ENCODE assay signal across 15 cellular contexts in the genomic region with DNA sequence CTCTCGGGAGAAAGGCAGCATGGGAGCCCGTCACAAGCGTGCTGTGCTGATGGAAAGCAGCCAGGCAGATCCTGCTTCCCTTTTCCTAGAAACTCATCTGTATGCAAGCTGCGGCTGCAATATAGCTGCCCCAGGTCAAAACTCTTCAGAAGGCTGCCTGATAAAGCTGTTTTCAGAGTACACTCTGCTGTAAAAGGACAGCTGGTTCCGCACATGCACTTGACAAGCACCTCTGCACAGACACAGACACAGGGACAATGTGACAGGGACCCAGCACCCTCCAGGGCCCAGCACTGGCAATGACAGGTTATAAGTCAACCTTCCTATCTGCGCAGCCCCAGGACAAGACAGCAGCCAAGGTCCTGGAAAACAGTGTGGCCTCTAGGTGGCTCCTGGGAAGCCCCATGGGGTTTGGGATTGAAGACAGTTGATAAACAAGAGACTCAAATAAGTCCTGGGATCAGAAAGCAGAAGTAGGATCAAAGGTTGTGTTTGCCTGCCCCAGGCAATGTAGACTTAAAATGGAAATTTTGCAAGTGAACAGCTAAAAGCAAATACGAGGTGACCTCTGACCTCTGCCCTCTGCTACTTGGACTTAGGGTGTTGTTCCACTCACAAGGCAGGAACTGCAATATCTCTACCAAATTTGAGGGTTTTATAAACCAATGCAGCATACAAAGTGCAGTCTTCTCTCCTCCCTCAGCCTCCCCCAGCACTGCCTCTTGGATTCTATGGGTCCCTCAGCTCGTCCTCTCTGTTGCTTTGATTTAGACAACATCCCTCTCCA. TPM values are rescaled to one million over a fixed set of nuclear protein-coding genes. Genes with fewer than 3 reads are reported as not detected.
A peak's percentile ranks its signal among the peaks of the same experiment; 100 is the strongest.
DNase-seq lines count a peak whose midpoint lies in the region; ATAC-seq and TF ChIP-seq lines count a peak whose summit lies in the region.
"Had no signal": no experiment of that assay in that cellular context is flagged by ENCODE, and none has a peak within 500 bp of the region (broad histone marks: within the 10 kb centered on the region; RNA-seq: fewer than 3 reads in every experiment).

No MANE protein-coding gene starts in this region.

- no peaks in the 10 kb centered on the region for H3K9me2 ChIP-seq in MM.1S (replicated peaks; ENCODE audit: insufficient read depth, low read length)

- peaks cover 0 to 6% (median 4%) of the 10 kb centered on the region in 4 donors for H3K36me3 ChIP-seq in right lobe of liver
- no peaks in the 10 kb centered on the region for H3K36me3 ChIP-seq in uterus
- no peaks in the 10 kb centered on the region; the same call in 1 of the 2 replicates for H3K36me3 ChIP-seq in MM.1S (replicated peaks; ENCODE audit: insufficient read depth, low read length)

- peak overlapping the region in 2 of 3 donors; percentile 15 to 20 for H3K4me3 ChIP-seq in right lobe of liver
- H3K4me3 ChIP-seq in uterus: no peak overlapping the region
- H3K4me3 ChIP-seq in MM.1S (ENCODE audit: low read length): no peak overlapping the region

- no peaks in the 10 kb centered on the region for H3K27me3 Mint-ChIP-seq in chondrocyte (ENCODE audit: low read depth)
- H3K27me3 Mint-ChIP-seq: activated B cell treated with CpG ODN at 0.5 μM for 24 hours; stimulated activated naive CD8-positive, alpha-beta T cell treated with anti-CD3 and anti-CD28 coated beads, Interleukin-15, Interleukin-2, amounts not matched to agents 100 ng/mL and 50 ng/mL, for 24 hours had no signal

- no peak overlapping the region for H3K4me3 Mint-ChIP-seq in chondrocyte (ENCODE audit: unreplicated experiment)
- H3K4me3 Mint-ChIP-seq: activated B cell treated with CpG ODN at 0.5 μM for 24 hours; stimulated activated naive CD8-positive, alpha-beta T cell treated with anti-CD3 and anti-CD28 coated beads, Interleukin-15, Interleukin-2, amounts not matched to agents 100 ng/mL and 50 ng/mL, for 24 hours had no signal

- intact Hi-C loops in right lobe of liver (cut with DNase I): no loop called here
- intact Hi-C loops in uterus (cut with DNase I; ENCODE audit: low total_unique reads): no loop called here

- H3K9me3 ChIP-seq in right lobe of liver (no peaks in the 10 kb centered on the region), uterus (peaks cover 0 to 36% of the 10 kb centered on the region in 2 donors), MM.1S (replicated peaks; ENCODE audit: insufficient read depth, low read length) (no peaks in the 10 kb centered on the region)

- H3K4me1 ChIP-seq in right lobe of liver (peaks cover 2 to 59% (median 26%) of the 10 kb centered on the region in 4 donors), uterus (no peaks in the 10 kb centered on the region), MM.1S (ENCODE audit: low read length) (no peaks in the 10 kb centered on the region)

- POLR2A ChIA-PET in HEK293T (lab: Yijun Ruan, JAX): no interaction called here

- H3K27me3 ChIP-seq in right lobe of liver (no peaks in the 10 kb centered on the region), uterus (no peaks in the 10 kb centered on the region), MM.1S (replicated peaks; ENCODE audit: insufficient read depth, low read length) (no peaks in the 10 kb centered on the region)

- no peak overlapping the region for H3K9ac ChIP-seq in MM.1S (ENCODE audit: low read length)

- TF ChIP-seq POLR2A in right lobe of liver (IDR thresholded peaks at IDR 0.05) (no peak), uterus (IDR thresholded peaks at IDR 0.05) (no peak)

- H3K4me2 ChIP-seq in MM.1S (ENCODE audit: low read depth, low read length): no peak overlapping the region

- H3K27ac Mint-ChIP-seq in chondrocyte (ENCODE audit: unreplicated experiment): no peak overlapping the region
- H3K27ac Mint-ChIP-seq: activated B cell treated with CpG ODN at 0.5 μM for 24 hours; stimulated activated naive CD8-positive, alpha-beta T cell treated with anti-CD3 and anti-CD28 coated beads, Interleukin-15, Interleukin-2, amounts not matched to agents 100 ng/mL and 50 ng/mL, for 24 hours had no signal

- ATAC-seq in right lobe of liver: peak; percentile 80 to 86 (median 84)

- H3K36me3 Mint-ChIP-seq in chondrocyte (ENCODE audit: low read depth): peaks cover 46% of the 10 kb centered on the region

- no peaks in the 10 kb centered on the region for H3F3A ChIP-seq in MM.1S (ENCODE audit: insufficient read depth, low read length)

- CTCF ChIA-PET in HEK293T (lab: Yijun Ruan, JAX): no interaction called here

- no peak overlapping the region for H2AFZ ChIP-seq in MM.1S (ENCODE audit: low read length)

- 26% methylated on average over 7 of the region's 8 CpGs for WGBS in right lobe of liver (ENCODE audit: insufficient coverage, low coverage, low lambda C conversion rate, missing lambda C conversion rate)

- TF ChIP-seq CTCF in chondrocyte (IDR thresholded peaks at IDR 0.05) (no peak), right lobe of liver (IDR thresholded peaks at IDR 0.05) (peak; percentile 26 to 52 (median 42)), uterus (IDR thresholded peaks at IDR 0.05) (no peak), MM.1S (IDR thresholded peaks at IDR 0.05; ENCODE audit: low read length) (no peak)

- DNase-seq in activated CD8-positive, alpha-beta memory T cell treated with anti-CD3 and anti-CD28 coated beads, Interleukin-2, amount 50 U/mL, for 48 hours: peak; percentile 22
- DNase-seq in activated CD8-positive, alpha-beta memory T cell treated with anti-CD3 and anti-CD28 coated beads, Interleukin-2, amount 50 U/mL, for 4 hours: no peak
- DNase-seq in chondrocyte (ENCODE audit: low spot score) (peak; percentile 51), right lobe of liver (peak; percentile 70 to 92 (median 90)), uterus (peak; percentile 7 to 14), dermis blood vessel endothelial cell (no peak), HEK293T (ENCODE audit: extremely low spot score) (no peak), MM.1S (no peak)
- DNase-seq: ACHN; activated B cell treated with CpG ODN at 0.5 μM for 24 hours; activated naive CD4-positive, alpha-beta T cell; effector CD8-positive, alpha-beta T cell; hypothalamus; NCI-H187 had no signal

- H3K79me2 ChIP-seq in MM.1S (ENCODE audit: low read length): peaks cover 15% of the 10 kb centered on the region

- peaks cover 23% of the 10 kb centered on the region for H3K4me1 Mint-ChIP-seq in chondrocyte (ENCODE audit: low read depth)

- peaks cover 32% of the 10 kb centered on the region for H3K9me3 Mint-ChIP-seq in chondrocyte (ENCODE audit: low read depth)

- peak overlapping the region; percentile 72 to 93 (median 73) for H3K27ac ChIP-seq in right lobe of liver
- H3K27ac ChIP-seq in uterus: no peak overlapping the region
- H3K27ac ChIP-seq in MM.1S (ENCODE audit: low read length): no peak overlapping the region

- H4K20me1 ChIP-seq in MM.1S (ENCODE audit: insufficient read depth, low read length): no peaks in the 10 kb centered on the region

TF ChIP-seq in HEK293T, 16 proteins besides CTCF, POLR2A, EP300 and RAD21:
- TF ChIP-seq ARNT (IDR thresholded peaks at IDR 0.05) (no peak), FOXK2 (IDR thresholded peaks at IDR 0.05) (no peak), BHLHE40 (IDR thresholded peaks at IDR 0.05; ENCODE audit: borderline replicate concordance) (no peak), FOXM1 (IDR thresholded peaks at IDR 0.05; ENCODE audit: borderline replicate concordance) (no peak), LEF1 (IDR thresholded peaks at IDR 0.05; ENCODE audit: borderline replicate concordance) (no peak), CTBP1 (IDR thresholded peaks at IDR 0.05; ENCODE audit: borderline replicate concordance) (no peak)

RNA-seq across cellular contexts. Expression of gene SLC66A2, which starts 16.9 kb away (rescaled TPM):
- total RNA-seq in chondrocyte (27.6 to 32.1 TPM (median 29.1 TPM) in 3 replicates), right lobe of liver (100 to 1,000 TPM in 3 of 6 experiments, 10 to 100 TPM in 3; 61.6 to 140 (median 95.8) TPM), uterus (10 to 100 TPM; 20.3 to 42.5 (median 32.5) TPM), dermis blood vessel endothelial cell (54.4 and 65.5 TPM in 2 replicates)

RNA-seq across cellular contexts. Expression of gene HSBP1L1, which starts 29.9 kb away (rescaled TPM):
- total RNA-seq in chondrocyte: 0.99 to 5.4 TPM (median 5.1 TPM) in 3 replicates
- total RNA-seq in right lobe of liver: 10 to 100 TPM; 16.8 to 35.1 (median 23.7) TPM
- 10 to 100 TPM in 2 of 4 donors, 1 to 10 TPM in 2; 6.6 to 21.3 (median 15.0) TPM for total RNA-seq in uterus
- total RNA-seq in dermis blood vessel endothelial cell: 5.2 and 10.9 TPM in 2 replicates

RNA-seq across cellular contexts. Expression of gene TXNL4A, which starts 53.9 kb away (rescaled TPM):
- total RNA-seq in chondrocyte (141 to 143 TPM (median 141 TPM) in 3 replicates), right lobe of liver (10 to 100 TPM; 18.5 to 53.9 (median 37.8) TPM), uterus (10 to 100 TPM in 3 of 4 donors, 1 to 10 TPM in 1; 7.4 to 80.7 (median 34.4) TPM), dermis blood vessel endothelial cell (56.0 and 74.9 TPM in 2 replicates)

Comparison
In these comparisons a context has a peak if more than half of its experiments do, and no peak if none do; other contexts are left out.
1. DNase-seq: peak in activated CD8-positive, alpha-beta memory T cell treated with anti-CD3 and anti-CD28 coated beads, Interleukin-2, amount 50 U/mL, for 48 hours (single experiment), chondrocyte (single experiment), right lobe of liver (3 of 3) and uterus (2 of 2); none in activated CD8-positive, alpha-beta memory T cell treated with anti-CD3 and anti-CD28 coated beads, Interleukin-2, amount 50 U/mL, for 4 hours (single experiment), dermis blood vessel endothelial cell (single experiment), HEK293T (single experiment) and MM.1S (single experiment).
2. CTCF ChIP-seq: peak in right lobe of liver (4 of 4); none in chondrocyte (single experiment), uterus (0 of 4) and MM.1S (single experiment).
3. H3K27ac ChIP-seq: peak in right lobe of liver (3 of 3); none in uterus (0 of 2) and MM.1S (single experiment).
4. H3K4me3 ChIP-seq: peak in right lobe of liver (2 of 3); none in uterus (0 of 2) and MM.1S (single experiment).